ENCODE assay signal across 23 cellular contexts in genomic region chr2:113925884-113926283, GRCh38.
"Had no signal": no experiment of that assay in that cellular context is flagged by ENCODE, and none has a peak within 500 bp of the region (broad histone marks: within the 10 kb centered on the region; RNA-seq: fewer than 3 reads in every experiment).

No MANE protein-coding gene starts in this region.

- H3K4me3 ChIP-seq: MG63, SJSA1, SK-N-MC had no signal

- H3K9me3 ChIP-seq: MG63, SJSA1 had no signal

- H3K27ac ChIP-seq: SJSA1, SK-N-MC had no signal

- H3K27me3 ChIP-seq: MG63, SJSA1 had no signal

- DNase-seq: Karpas-422, KG1, MG63, NCI-H1092, NCI-H1105 treated with DMSO at 0.1 percent for 48 hours, NCI-H1417 treated with DMSO at 0.1 percent for 48 hours, NCI-H146, NCI-H1694 treated with DMSO at 0.1 percent for 48 hours, NCI-H1930, NCI-H2081, NCI-H2107, NCI-H2227 treated with DMSO at 0.1 percent for 48 hours, NCI-H446, NCI-H510A, NCI-H524 treated with DMSO at 0.1 percent for 48 hours, NCI-H69, NCI-H774, Right ventricle myocardium superior, RPMI8226, SIG-M5 had no signal

- FAIRE-seq: RCC 7860 had no signal
